Comparison of ENCODE assay signal across 23 cellular contexts in the genomic region with DNA sequence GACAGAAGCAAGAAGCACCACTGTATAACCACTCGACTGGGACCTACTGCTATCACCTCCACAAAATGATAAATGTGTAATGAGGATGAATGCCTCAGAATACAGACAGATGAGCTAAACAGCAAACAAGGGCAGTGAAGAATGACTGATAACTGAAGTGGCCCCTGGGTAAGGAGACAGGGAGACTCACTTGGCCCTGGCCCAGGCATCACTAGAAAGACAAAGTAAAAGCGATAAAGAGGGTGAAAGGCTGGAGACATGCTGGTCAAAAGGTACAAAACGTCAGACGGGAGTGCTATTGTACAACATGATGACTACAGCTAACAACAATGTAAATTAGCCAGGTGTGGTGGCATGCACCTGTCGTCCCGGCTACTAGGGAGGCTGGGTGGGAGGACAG.
"Had no signal": no experiment of that assay in that cellular context is flagged by ENCODE, and none has a peak within 500 bp of the region (broad histone marks: within the 10 kb centered on the region; RNA-seq: fewer than 3 reads in every experiment).

No MANE protein-coding gene starts in this region.

- DNase-seq: activated CD4-positive, alpha-beta T cell treated with anti-CD3 and anti-CD28 coated beads for 36 hours; activated CD8-positive, alpha-beta memory T cell treated with anti-CD3 and anti-CD28 coated beads, Interleukin-2, amount 50 U/mL, for 48 hours; activated CD8-positive, alpha-beta T cell treated with anti-CD3 and anti-CD28 coated beads, Interleukin-2, amount 10 ng/mL, durations not matched to agents 7 days and 5 days; activated naive CD4-positive, alpha-beta T cell treated with anti-CD3 and anti-CD28 coated beads, Interleukin-2, amount 50 U/mL, for 16 hours; activated naive CD8-positive, alpha-beta T cell treated with anti-CD3 and anti-CD28 coated beads, Interleukin-2, amount 10 ng/mL, durations not matched to agents 7 days and 5 days; activated T-cell treated with anti-CD3 and anti-CD28 coated beads, Interleukin-2, amount 50 U/mL, for 1 hour; aorta; caudate nucleus; Kasumi-1; NCI-H1048; NCI-H1694; NCI-H2029; NCI-H2107; NCI-H510A treated with DMSO at 0.1 percent for 48 hours; NCI-H69; OCI-M1; RPMI8226; T-cell; WERI-Rb-1 had no signal

- H3K4me1 ChIP-seq: breast epithelium had no signal

- H3K27ac ChIP-seq: breast epithelium, SK-N-MC, WERI-Rb-1 had no signal

- ATAC-seq: activated CD4-positive, alpha-beta T cell treated with anti-CD3 and anti-CD28 coated beads for 36 hours; activated CD8-positive, alpha-beta T cell treated with anti-CD3 and anti-CD28 coated beads, Interleukin-2, amount 10 ng/mL, durations not matched to agents 7 days and 5 days; Panc1; Right ventricle myocardium inferior; T-cell had no signal

- H3K27me3 ChIP-seq: breast epithelium had no signal

- H3K4me3 ChIP-seq: breast epithelium, SK-N-MC had no signal

- H3K36me3 ChIP-seq: WERI-Rb-1 had no signal
